In the genomic region with DNA sequence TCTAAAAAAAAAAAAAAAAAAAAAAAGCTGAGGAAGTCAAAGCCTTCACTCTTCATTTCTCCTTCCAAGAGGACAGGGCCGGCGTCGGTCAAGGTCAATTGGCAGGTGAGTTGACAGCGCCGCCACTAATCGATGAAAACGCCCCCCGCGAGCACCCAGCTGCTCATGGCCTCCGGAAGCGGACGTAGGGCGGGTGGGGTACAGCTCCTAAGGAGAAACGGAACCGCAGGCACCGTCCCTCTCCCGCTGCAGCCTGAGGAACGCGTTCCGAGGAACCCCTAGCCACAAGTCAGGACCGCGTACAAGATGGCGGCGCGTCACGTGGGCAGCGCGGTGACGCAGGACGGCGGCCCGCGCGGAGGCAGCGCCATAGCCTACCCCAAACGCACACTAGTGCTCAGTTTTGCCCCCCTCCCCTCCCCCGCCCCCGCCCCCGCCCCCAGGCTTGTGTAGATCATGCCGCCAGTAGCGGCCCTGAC, we compare ENCODE assay signal across 8 cellular contexts. TPM values are rescaled to one million over a fixed set of nuclear protein-coding genes. Genes with fewer than 3 reads are reported as not detected.
DNase-seq lines count a peak whose midpoint lies in the region; ATAC-seq and TF ChIP-seq lines count a peak whose summit lies in the region.

Gene ATF1, plus strand, starts transcription at position 465 of the 479 bp plus-strand sequence. CDS start 16,045 bp downstream, outside the sequence.

- H3K36me3 ChIP-seq in HEK293 (ENCODE audit: control insufficient read depth in 2 of 2, insufficient read depth in 1 of 2, low read length in 2 of 2) (no peaks in the 10 kb centered on the region), thoracic aorta (no peaks in the 10 kb centered on the region)

- H3K27ac ChIP-seq in HEK293 (ENCODE audit: extremely low read depth, low read depth, low read length) (peak within 1 kb of the TSS; percentile 94), thoracic aorta (peak within 1 kb of the TSS; percentile 95 to 96)

- no peaks in the 10 kb centered on the region for H3K27me3 Mint-ChIP-seq in activated naive CD8-positive, alpha-beta T cell
- peaks cover 11% of the 10 kb centered on the region for H3K27me3 Mint-ChIP-seq in glutamatergic neuron (ENCODE audit: unreplicated experiment)
- H3K27me3 Mint-ChIP-seq in osteocyte (ENCODE audit: unreplicated experiment): no peaks in the 10 kb centered on the region

- peaks cover 33% of the 10 kb centered on the region for H3K4me1 Mint-ChIP-seq in activated naive CD8-positive, alpha-beta T cell (ENCODE audit: low read depth)
- H3K4me1 Mint-ChIP-seq in glutamatergic neuron (ENCODE audit: low read depth, unreplicated experiment) (peaks cover 6% of the 10 kb centered on the region), osteocyte (ENCODE audit: unreplicated experiment) (peaks cover 32% of the 10 kb centered on the region)

- H3K4me1 ChIP-seq in HEK293 (ENCODE audit: control insufficient read depth, insufficient read depth, low read length) (peaks cover 10% of the 10 kb centered on the region; the same call in 1 of the 2 replicates), thoracic aorta (ENCODE audit: control insufficient read depth in 1 of 2, low read depth in 2 of 2) (peaks cover 17 to 31% of the 10 kb centered on the region in 2 donors)

- no peaks in the 10 kb centered on the region for H3K9me3 ChIP-seq in HEK293 (ENCODE audit: control insufficient read depth, insufficient read depth, low read depth, low read length)
- no peaks in the 10 kb centered on the region for H3K9me3 ChIP-seq in thoracic aorta

- peak within 1 kb of the TSS; percentile 98 for H3K27ac Mint-ChIP-seq in activated naive CD8-positive, alpha-beta T cell
- H3K27ac Mint-ChIP-seq in glutamatergic neuron (ENCODE audit: unreplicated experiment): peak within 1 kb of the TSS; percentile 95
- H3K27ac Mint-ChIP-seq in osteocyte (ENCODE audit: unreplicated experiment): peak within 1 kb of the TSS; percentile 98

- no peaks in the 10 kb centered on the region for H3K27me3 ChIP-seq in thoracic aorta (replicated peaks; ENCODE audit: insufficient read depth)

- peak within 1 kb of the TSS; percentile 96 for H3K4me3 Mint-ChIP-seq in activated naive CD8-positive, alpha-beta T cell
- H3K4me3 Mint-ChIP-seq in glutamatergic neuron (ENCODE audit: unreplicated experiment): peak within 1 kb of the TSS; percentile 97
- H3K4me3 Mint-ChIP-seq in osteocyte (ENCODE audit: unreplicated experiment): peak within 1 kb of the TSS; percentile 90

- peaks cover 2% of the 10 kb centered on the region for H3K36me3 Mint-ChIP-seq in activated naive CD8-positive, alpha-beta T cell
- H3K36me3 Mint-ChIP-seq in glutamatergic neuron (ENCODE audit: unreplicated experiment) (no peaks in the 10 kb centered on the region), osteocyte (ENCODE audit: unreplicated experiment) (no peaks in the 10 kb centered on the region)

- ATAC-seq in SK-N-SH treated with all-trans-retinoic acid at 6 μM for 48 hours (peak; percentile 93), thoracic aorta (ENCODE audit: insufficient number of reproducible peaks, low FRiP score, low read depth) (peak; percentile 90)

- CTCF ChIA-PET in HEK293 (lab: Yijun Ruan, JAX): interaction anchor here (1.4 kb wide), 1 partner anchor 266 kb away, joined by 5 read pairs; no protein-coding TSS in a partner anchor

- H3K9me3 Mint-ChIP-seq in activated naive CD8-positive, alpha-beta T cell (ENCODE audit: low read depth): no peaks in the 10 kb centered on the region
- H3K9me3 Mint-ChIP-seq in glutamatergic neuron (ENCODE audit: unreplicated experiment) (peaks cover 7% of the 10 kb centered on the region), osteocyte (ENCODE audit: unreplicated experiment) (no peaks in the 10 kb centered on the region)

- H3K4me3 ChIP-seq in HEK293 (ENCODE audit: low read depth, low read length) (peak within 1 kb of the TSS; percentile 93), thoracic aorta (peak within 1 kb of the TSS; percentile 87)

- POLR2A ChIA-PET in HEK293 (lab: Yijun Ruan, JAX): interaction anchor here (0.5 to 2.6 kb wide), 20 partner anchors 9 to 1892 kb away, joined by 3 to 10 read pairs (median 3); partner anchors contain the start of genes CSRNP2, DIP2B and SLC11A2

- DNase-seq in GM04504 (ENCODE audit: low read depth): peak; percentile 73
- peak; percentile 94 for DNase-seq in NAMALWA (ENCODE audit: low spot score)
- DNase-seq in glutamatergic neuron: peak; percentile 91
- DNase-seq in osteocyte (ENCODE audit: extremely low spot score, unreplicated experiment): peak; percentile 97
- DNase-seq in thoracic aorta (ENCODE audit: low spot score): peak; percentile 43

- 0 out of 2 replicates have a peak, but pooled peaks have one; percentile 22 for TF ChIP-seq CTCF in HEK293 (tag by site-specific recombination; IDR thresholded peaks at IDR 0.05)
- TF ChIP-seq CTCF in glutamatergic neuron (IDR thresholded peaks at IDR 0.05; ENCODE audit: partially characterized antibody, unreplicated experiment): no peak
- TF ChIP-seq CTCF in osteocyte (IDR thresholded peaks at IDR 0.05): no peak
- TF ChIP-seq CTCF in thoracic aorta (IDR thresholded peaks at IDR 0.05): no peak

TF ChIP-seq in HEK293, 187 proteins besides CTCF, POLR2A, EP300 and RAD21 (continues in another document):
- TF ChIP-seq ZBTB8A (tag by site-specific recombination; IDR thresholded peaks at IDR 0.05) (peak; percentile 48), ZNF433 (tag by site-specific recombination; IDR thresholded peaks at IDR 0.05; ENCODE audit: low read depth) (no peak), ZNF366 (tag by site-specific recombination; conservative IDR thresholded peaks at IDR 0.05) (0 out of 2 replicates have a peak, but pooled peaks have one; percentile 22), PATZ1 (tag by site-specific recombination; IDR thresholded peaks at IDR 0.05) (0 out of 2 replicates have a peak, but pooled peaks have one; percentile 64), ZNF600 (tag by site-specific recombination; IDR thresholded peaks at IDR 0.05) (0 out of 2 replicates have a peak, but pooled peaks have one; percentile 22), ZNF777 (tag by site-specific recombination; IDR thresholded peaks at IDR 0.05; ENCODE audit: borderline replicate concordance) (no peak), IKZF3 (tag by site-specific recombination; IDR thresholded peaks at IDR 0.05) (peak; percentile 92)

TF ChIP-seq in SK-N-SH treated with all-trans-retinoic acid at 6 μM for 48 hours, 23 proteins besides CTCF, POLR2A, EP300 and RAD21:
- no peak for TF ChIP-seq ISL1 (CRISPR knock-in tag; IDR thresholded peaks at IDR 0.05)
- TF ChIP-seq ZNF565 (CRISPR knock-in tag; conservative IDR thresholded peaks at IDR 0.05; ENCODE audit: low read depth): 0 out of 2 replicates have a peak, but pooled peaks have one; percentile 7

RNA-seq across cellular contexts. Expression of gene ATF1, which starts in this region (rescaled TPM):
- total RNA-seq in glutamatergic neuron (ENCODE audit: unreplicated experiment): 7.1 TPM
- total RNA-seq in osteocyte: 30.3 and 32.2 TPM in 2 replicates
- 10 to 100 TPM; 14.7 to 21.0 TPM for total RNA-seq in thoracic aorta

Comparison
In these comparisons a context has a peak if more than half of its experiments do, and no peak if none do; other contexts are left out.
1. Peak in every context shown above with its lines: DNase-seq, ATAC-seq, H3K4me3 ChIP-seq and H3K27ac ChIP-seq.
2. DNase-seq: peak in every context shown above with its lines; median percentile 97 in osteocyte; 94 in NAMALWA; 91 in glutamatergic neuron; 73 in GM04504; 43 in thoracic aorta.